ENCODE assay signal across 21 cellular contexts in the genomic region with DNA sequence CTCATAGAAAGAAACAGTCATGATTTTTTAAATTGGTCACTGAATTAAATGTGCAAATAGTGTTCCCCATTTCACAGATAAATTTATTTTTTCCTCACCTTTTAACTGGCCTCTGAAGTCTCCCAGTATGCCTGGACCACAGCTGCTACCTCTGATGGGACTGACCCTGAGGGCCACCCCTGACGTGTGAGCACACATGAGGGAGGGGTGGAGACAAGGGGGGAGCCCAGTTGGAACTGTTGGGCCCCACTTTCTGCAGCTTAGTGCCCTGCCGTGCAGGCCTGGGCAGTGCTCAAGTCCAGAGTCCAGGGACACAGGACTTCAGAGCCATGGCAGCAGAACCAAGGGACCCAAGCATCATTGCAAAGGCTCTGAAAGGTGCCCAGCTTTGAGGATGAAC.
A peak's percentile ranks its signal among the peaks of the same experiment; 100 is the strongest.
DNase-seq lines count a peak whose midpoint lies in the region; ATAC-seq, FAIRE-seq and TF ChIP-seq lines count a peak whose summit lies in the region.
"Had no signal": no experiment of that assay in that cellular context is flagged by ENCODE, and none has a peak within 500 bp of the region (broad histone marks: within the 10 kb centered on the region; RNA-seq: fewer than 3 reads in every experiment).

No MANE protein-coding gene starts in this region.

- TF ChIP-seq POLR2A in spleen (IDR thresholded peaks at IDR 0.05): no peak

- intact Hi-C loops in spleen (cut with DNase I; ENCODE audit: low total_unique reads): no loop called here

- H3K36me3 Mint-ChIP-seq in chondrocyte (ENCODE audit: low read depth): no peaks in the 10 kb centered on the region
- H3K36me3 Mint-ChIP-seq: CD8-positive, alpha-beta T cell had no signal

- WGBS in spleen, 5 donors: 52 to 85% (median 71%) methylated on average over 1 to 2 of the region's 2 CpGs

- TF ChIP-seq CTCF in chondrocyte (IDR thresholded peaks at IDR 0.05): no peak
- TF ChIP-seq CTCF in spleen (IDR thresholded peaks at IDR 0.05 in 8 of 11, conservative IDR thresholded peaks at IDR 0.05 in 3 of 11): no peak

- H3K27ac Mint-ChIP-seq in chondrocyte (ENCODE audit: unreplicated experiment): no peak overlapping the region
- H3K27ac Mint-ChIP-seq: B cell; CD4-positive, alpha-beta T cell; CD8-positive, alpha-beta T cell had no signal

- peak; percentile 33 for ATAC-seq in left lobe of liver
- ATAC-seq: A549; CD8-positive, alpha-beta T cell had no signal

- DNase-seq in chondrocyte (ENCODE audit: low spot score) (peak; percentile 52), left lobe of liver (ENCODE audit: low spot score) (no peak), spleen (peak; percentile 43), RCC 7860 (ENCODE audit: low spot score) (no peak)
- DNase-seq in stimulated activated CD4-positive, alpha-beta T cell treated with anti-CD3 and anti-CD28 coated beads, Interleukin-4, amount 100 ng/mL, for 24 hours: no peak
- DNase-seq: AML-193; Caco-2; Calu3; CD4-positive, alpha-beta T cell; CD8-positive, alpha-beta T cell; DMS79 treated with DMSO at 0.1 percent for 48 hours; GF-D8 had no signal

- no peak overlapping the region for H3K4me3 ChIP-seq in spleen
- H3K4me3 ChIP-seq: A549; BLaER1 treated with 17β-estradiol and CSF1 and Interleukin-3, amounts not matched to agents 10 nM and 100 nM had no signal

- no peaks in the 10 kb centered on the region for H3K36me3 ChIP-seq in spleen
- H3K36me3 ChIP-seq: BLaER1 treated with 17β-estradiol and CSF1 and Interleukin-3, amounts not matched to agents 10 nM and 100 nM had no signal

- no peak overlapping the region for H3K27ac ChIP-seq in spleen
- H3K27ac ChIP-seq: 22Rv1; A549; BLaER1 treated with 17β-estradiol and CSF1 and Interleukin-3, amounts not matched to agents 10 nM and 100 nM; C4-2B had no signal

- H3K9me3 ChIP-seq in spleen: no peaks in the 10 kb centered on the region
- H3K9me3 ChIP-seq: A549; BLaER1 treated with 17β-estradiol and CSF1 and Interleukin-3, amounts not matched to agents 10 nM and 100 nM; Caco-2 had no signal

- no peak for FAIRE-seq in RCC 7860 (lab: Jason Lieb, UNC)
- FAIRE-seq: A549, D721Med, G401.6, GM12891, GM19239 had no signal

- H3K4me3 Mint-ChIP-seq in chondrocyte (ENCODE audit: unreplicated experiment): no peak overlapping the region
- H3K4me3 Mint-ChIP-seq: B cell; CD4-positive, alpha-beta T cell; CD8-positive, alpha-beta T cell had no signal

- peaks cover 1% of the 10 kb centered on the region for H3K27me3 Mint-ChIP-seq in chondrocyte (ENCODE audit: low read depth)

- peaks cover 0 to 15% (median 0%) of the 10 kb centered on the region in 7 donors for H3K27me3 ChIP-seq in spleen (replicated peaks in 1 of 7)
- H3K27me3 ChIP-seq: BLaER1 treated with 17β-estradiol and CSF1 and Interleukin-3, amounts not matched to agents 10 nM and 100 nM had no signal

- no peaks in the 10 kb centered on the region for H3K4me1 Mint-ChIP-seq in chondrocyte (ENCODE audit: low read depth)
- H3K4me1 Mint-ChIP-seq: B cell had no signal

- H3K9me3 Mint-ChIP-seq in chondrocyte (ENCODE audit: low read depth): peaks cover 2% of the 10 kb centered on the region
- H3K9me3 Mint-ChIP-seq: CD4-positive, alpha-beta T cell; CD8-positive, alpha-beta T cell had no signal

- no peaks in the 10 kb centered on the region for H3K4me1 ChIP-seq in spleen
- H3K4me1 ChIP-seq: A549; BLaER1 treated with 17β-estradiol and CSF1 and Interleukin-3, amounts not matched to agents 10 nM and 100 nM; Caco-2 had no signal

Comparison
In these comparisons a context has a peak if more than half of its experiments do, and no peak if none do; other contexts are left out.
1. DNase-seq: peak in chondrocyte (single experiment) and spleen (single experiment); none in left lobe of liver (single experiment), stimulated activated CD4-positive, alpha-beta T cell treated with anti-CD3 and anti-CD28 coated beads, Interleukin-4, amount 100 ng/mL, for 24 hours (single experiment) and RCC 7860 (single experiment).